ENCODE assay signal across 1 cellular context in genomic region chr10:74799840-74800239, GRCh38.
TF ChIP-seq lines count a peak whose summit lies in the region.

No MANE protein-coding gene starts in this region.

TF ChIP-seq in HEK293, 187 proteins besides CTCF, POLR2A, EP300 and RAD21 (continued from another document and continues in another):
- TF ChIP-seq ZNF518A (tag by site-specific recombination; conservative IDR thresholded peaks at IDR 0.05; ENCODE audit: low read depth): no peak
- TF ChIP-seq ZBTB17 (tag by site-specific recombination; IDR thresholded peaks at IDR 0.05): no peak; the same call in 1 of the 2 replicates
- TF ChIP-seq ZNF132 (tag by site-specific recombination; IDR thresholded peaks at IDR 0.05; ENCODE audit: borderline replicate concordance): no peak
- 0 out of 2 replicates have a peak, but pooled peaks have one; percentile 12 for TF ChIP-seq ZFHX2 (tag by site-specific recombination; conservative IDR thresholded peaks at IDR 0.05)
- no peak for TF ChIP-seq ZNF433 (tag by site-specific recombination; IDR thresholded peaks at IDR 0.05; ENCODE audit: low read depth)
- TF ChIP-seq ZNF146 (tag by site-specific recombination; IDR thresholded peaks at IDR 0.05): no peak
- TF ChIP-seq WT1 (tag by site-specific recombination; IDR thresholded peaks at IDR 0.05): peak; percentile 77
- no peak for TF ChIP-seq HOXA7 (CRISPR knock-in tag; IDR thresholded peaks at IDR 0.05; ENCODE audit: borderline replicate concordance)
- no peak for TF ChIP-seq ZBTB1 (tag by site-specific recombination; IDR thresholded peaks at IDR 0.05)
- 0 out of 2 replicates have a peak, but pooled peaks have one; percentile 38 for TF ChIP-seq ZNF692 (tag by site-specific recombination; IDR thresholded peaks at IDR 0.05)
- TF ChIP-seq KLF10 (tag by site-specific recombination; IDR thresholded peaks at IDR 0.05): no peak
- TF ChIP-seq ZSCAN18 (tag by site-specific recombination; IDR thresholded peaks at IDR 0.05): no peak
- TF ChIP-seq ZNF341 (tag by site-specific recombination; IDR thresholded peaks at IDR 0.05; ENCODE audit: low read depth): no peak
- no peak for TF ChIP-seq ZNF416 (tag by site-specific recombination; IDR thresholded peaks at IDR 0.05)
- TF ChIP-seq ZXDB (tag by site-specific recombination; IDR thresholded peaks at IDR 0.05): peak; percentile 74
- TF ChIP-seq ZNF488 (tag by site-specific recombination; IDR thresholded peaks at IDR 0.05): no peak
- TF ChIP-seq ZNF530 (tag by site-specific recombination; IDR thresholded peaks at IDR 0.05; ENCODE audit: low read depth): no peak
- no peak for TF ChIP-seq ZNF549 (tag by site-specific recombination; IDR thresholded peaks at IDR 0.05)
- TF ChIP-seq ZNF350 (tag by site-specific recombination; IDR thresholded peaks at IDR 0.05): no peak
- TF ChIP-seq OVOL3 (tag by site-specific recombination; IDR thresholded peaks at IDR 0.05): peak; percentile 77; the same call in 1 of the 2 replicates
- 0 out of 2 replicates have a peak, but pooled peaks have one; percentile 61 for TF ChIP-seq ZNF10 (tag by site-specific recombination; IDR thresholded peaks at IDR 0.05)
- no peak for TF ChIP-seq ZNF707 (tag by site-specific recombination; IDR thresholded peaks at IDR 0.05)
- TF ChIP-seq OSR2 (tag by site-specific recombination; IDR thresholded peaks at IDR 0.05): peak; percentile 89
- TF ChIP-seq PRDM6 (tag by site-specific recombination; IDR thresholded peaks at IDR 0.05): peak; percentile 85
- 0 out of 2 replicates have a peak, but pooled peaks have one; percentile 38 for TF ChIP-seq ZNF184 (tag by site-specific recombination; IDR thresholded peaks at IDR 0.05)
- TF ChIP-seq ZNF221 (tag by site-specific recombination; IDR thresholded peaks at IDR 0.05; ENCODE audit: borderline replicate concordance): no peak
- TF ChIP-seq ZNF266 (tag by site-specific recombination; IDR thresholded peaks at IDR 0.05; ENCODE audit: low read depth): no peak
- no peak for TF ChIP-seq ZFP37 (tag by site-specific recombination; IDR thresholded peaks at IDR 0.05)
- no peak for TF ChIP-seq HOXD13 (CRISPR knock-in tag; IDR thresholded peaks at IDR 0.05; ENCODE audit: borderline replicate concordance)
- TF ChIP-seq YY2 (tag by site-specific recombination; IDR thresholded peaks at IDR 0.05): peak; percentile 23; the same call in 1 of the 2 replicates
- TF ChIP-seq ZNF362 (tag by site-specific recombination; IDR thresholded peaks at IDR 0.05): no peak
- no peak for TF ChIP-seq ZNF121 (tag by site-specific recombination; IDR thresholded peaks at IDR 0.05)
- no peak for TF ChIP-seq ZNF114 (tag by site-specific recombination; IDR thresholded peaks at IDR 0.05)
- 0 out of 2 replicates have a peak, but pooled peaks have one; percentile 7 for TF ChIP-seq FEZF1 (tag by site-specific recombination; IDR thresholded peaks at IDR 0.05)
- TF ChIP-seq ZNF37A (tag by site-specific recombination; IDR thresholded peaks at IDR 0.05): no peak
- no peak for TF ChIP-seq ZNF658 (tag by site-specific recombination; IDR thresholded peaks at IDR 0.05)
- TF ChIP-seq KLF8 (tag by site-specific recombination; IDR thresholded peaks at IDR 0.05): peak; percentile 56; the same call in 1 of the 2 replicates
- TF ChIP-seq GLIS2 (tag by site-specific recombination; IDR thresholded peaks at IDR 0.05): no peak
- TF ChIP-seq ZNF580 (tag by site-specific recombination; IDR thresholded peaks at IDR 0.05): no peak
- TF ChIP-seq ZNF629 (tag by site-specific recombination; IDR thresholded peaks at IDR 0.05): peak; percentile 74
- TF ChIP-seq ZNF830 (tag by site-specific recombination; IDR thresholded peaks at IDR 0.05; ENCODE audit: low read depth): no peak
- TF ChIP-seq TCF7L2 (IDR thresholded peaks at IDR 0.05; ENCODE audit: borderline replicate concordance, low read depth, low read length): no peak
- no peak for TF ChIP-seq ZNF274 (IDR thresholded peaks at IDR 0.05; ENCODE audit: low read length)
- no peak for TF ChIP-seq ZNF274 (tag by site-specific recombination; IDR thresholded peaks at IDR 0.05; ENCODE audit: borderline replicate concordance)
- TF ChIP-seq ZNF23 (tag by site-specific recombination; IDR thresholded peaks at IDR 0.05; ENCODE audit: borderline replicate concordance): no peak
- no peak for TF ChIP-seq ZNF610 (tag by site-specific recombination; IDR thresholded peaks at IDR 0.05; ENCODE audit: borderline replicate concordance)
- no peak for TF ChIP-seq ZSCAN16 (tag by site-specific recombination; IDR thresholded peaks at IDR 0.05)
- TF ChIP-seq ZNF501 (tag by site-specific recombination; IDR thresholded peaks at IDR 0.05): no peak
- no peak for TF ChIP-seq ZNF157 (tag by site-specific recombination; IDR thresholded peaks at IDR 0.05)
- TF ChIP-seq ZNF548 (tag by site-specific recombination; IDR thresholded peaks at IDR 0.05): no peak
- TF ChIP-seq ZNF391 (tag by site-specific recombination; IDR thresholded peaks at IDR 0.05; ENCODE audit: borderline replicate concordance, low read depth): no peak
- no peak for TF ChIP-seq ZBTB10 (tag by site-specific recombination; IDR thresholded peaks at IDR 0.05)
- no peak for TF ChIP-seq ZNF623 (tag by site-specific recombination; IDR thresholded peaks at IDR 0.05)
- no peak for TF ChIP-seq ZNF239 (tag by site-specific recombination; IDR thresholded peaks at IDR 0.05)
